Comparison of ENCODE assay signal across 2 cellular contexts in genomic region chr4:2412534-2412884, GRCh38.
A peak's percentile ranks its signal among the peaks of the same experiment; 100 is the strongest.
TF ChIP-seq lines count a peak whose summit lies in the region.

No MANE protein-coding gene starts in this region.

TF ChIP-seq in IMR-90, 13 proteins besides CTCF, POLR2A, EP300 and RAD21:
- TF ChIP-seq CHD1 (IDR thresholded peaks at IDR 0.05; ENCODE audit: low read depth, low read length): no peak
- TF ChIP-seq NFE2L2 (IDR thresholded peaks at IDR 0.05; ENCODE audit: low read depth, low read length): no peak
- no peak for TF ChIP-seq MAZ (IDR thresholded peaks at IDR 0.05; ENCODE audit: borderline replicate concordance, low read depth, low read length)
- no peak for TF ChIP-seq SMC3 (IDR thresholded peaks at IDR 0.05; ENCODE audit: low read depth, low read length)
- TF ChIP-seq BHLHE40 (IDR thresholded peaks at IDR 0.05; ENCODE audit: low read depth, low read length): no peak
- no peak for TF ChIP-seq MAFK (IDR thresholded peaks at IDR 0.05; ENCODE audit: low read depth, low read length)
- no peak for TF ChIP-seq USF2 (IDR thresholded peaks at IDR 0.05; ENCODE audit: low read depth, low read length)
- TF ChIP-seq RFX5 (IDR thresholded peaks at IDR 0.05; ENCODE audit: low read depth, low read length): no peak
- TF ChIP-seq MXI1 (IDR thresholded peaks at IDR 0.05; ENCODE audit: borderline replicate concordance, low read depth, low read length): no peak
- TF ChIP-seq, protein P1, sequence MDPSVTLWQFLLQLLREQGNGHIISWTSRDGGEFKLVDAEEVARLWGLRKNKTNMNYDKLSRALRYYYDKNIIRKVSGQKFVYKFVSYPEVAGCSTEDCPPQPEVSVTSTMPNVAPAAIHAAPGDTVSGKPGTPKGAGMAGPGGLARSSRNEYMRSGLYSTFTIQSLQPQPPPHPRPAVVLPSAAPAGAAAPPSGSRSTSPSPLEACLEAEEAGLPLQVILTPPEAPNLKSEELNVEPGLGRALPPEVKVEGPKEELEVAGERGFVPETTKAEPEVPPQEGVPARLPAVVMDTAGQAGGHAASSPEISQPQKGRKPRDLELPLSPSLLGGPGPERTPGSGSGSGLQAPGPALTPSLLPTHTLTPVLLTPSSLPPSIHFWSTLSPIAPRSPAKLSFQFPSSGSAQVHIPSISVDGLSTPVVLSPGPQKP (IDR thresholded peaks at IDR 0.05; ENCODE audit: borderline replicate concordance, low read depth, low read length): no peak
- TF ChIP-seq CEBPB (IDR thresholded peaks at IDR 0.05; ENCODE audit: low read depth, low read length): no peak
- TF ChIP-seq RCOR1 (IDR thresholded peaks at IDR 0.05; ENCODE audit: insufficient replicate concordance, low read length): no peak

TF ChIP-seq in HepG2, 621 proteins besides CTCF, POLR2A, EP300 and RAD21:
- TF ChIP-seq ZFP82 (CRISPR knock-in tag; IDR thresholded peaks at IDR 0.05; ENCODE audit: borderline replicate concordance) (no peak), ETV5 (CRISPR knock-in tag; IDR thresholded peaks at IDR 0.05; ENCODE audit: borderline replicate concordance) (0 out of 2 replicates have a peak, but pooled peaks have one; percentile 17)
TF ChIP-seq in HepG2: peak in this region for 1.
